Comparison of ENCODE assay signal across 8 cellular contexts in the genomic region with DNA sequence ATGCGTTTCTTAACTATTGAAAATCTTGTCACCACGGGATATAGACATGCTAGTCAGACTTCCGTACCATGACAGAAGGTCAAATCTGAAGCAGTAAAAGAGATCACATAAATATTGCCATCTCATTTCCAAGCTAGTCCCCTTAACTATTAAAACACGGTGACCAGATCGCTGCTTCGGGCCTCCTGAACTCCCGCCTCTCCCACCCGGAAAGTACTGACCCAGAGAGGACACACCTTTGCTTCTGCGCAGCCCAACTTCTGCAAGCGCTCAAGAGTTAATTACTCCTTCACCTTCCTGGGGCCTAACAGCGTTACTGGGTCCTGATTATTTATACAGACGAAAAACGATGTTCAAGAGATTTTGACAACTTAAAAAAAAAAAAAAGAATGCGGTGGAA. TPM values are rescaled to one million over a fixed set of nuclear protein-coding genes. Genes with fewer than 3 reads are reported as not detected.
DNase-seq lines count a peak whose midpoint lies in the region; ATAC-seq and TF ChIP-seq lines count a peak whose summit lies in the region.

No MANE protein-coding gene starts in this region.

- peaks cover 64% of the 10 kb centered on the region for H3K4me1 ChIP-seq in SJSA1 (replicated peaks)
- H3K4me1 ChIP-seq in sigmoid colon, result peaks cover 0 to 63% (median 54%) of the 10 kb centered on the region in 4 donors

- TF ChIP-seq POLR2A in sigmoid colon (IDR thresholded peaks at IDR 0.05), result no peak

- H3K9me3 ChIP-seq in SJSA1 (replicated peaks), result 0 out of 2 replicates have a peak, but pooled peaks cover 2% of the 10 kb centered on the region
- H3K9me3 ChIP-seq in sigmoid colon, result no peaks in the 10 kb centered on the region

- H3K36me3 ChIP-seq in SJSA1 (peaks cover 14% of the 10 kb centered on the region), sigmoid colon (peaks cover 0 to 12% (median 0%) of the 10 kb centered on the region in 4 donors)

- 6 to 11% methylated on average over 14 of the region's 14 CpGs for WGBS in sigmoid colon, 2 donors

- DNase-seq in NCI-H526 (lab: John Stamatoyannopoulos, UW) (peak; percentile 14 to 55), NCI-H526 treated with DMSO at 0.1 percent for 48 hours (lab: John Stamatoyannopoulos, UW) (no peak), SJSA1 (ENCODE audit: low read depth in 1 of 2, low spot score in 2 of 2) (no peak), fibroblast of villous mesenchyme (ENCODE audit: low read depth) (no peak), sigmoid colon (no peak)

- TF ChIP-seq EP300 in sigmoid colon (IDR thresholded peaks at IDR 0.05), result no peak

- intact Hi-C loops in sigmoid colon (cut with DNase I), result loop anchor here (10.0 kb wide), 1 partner anchor 302 kb away; a partner anchor contains a TSS

- no peak overlapping the region for H3K27ac ChIP-seq in SJSA1
- H3K27ac ChIP-seq in sigmoid colon, result peak overlapping the region; percentile 85 to 90 (median 87)

- H3K27me3 ChIP-seq in SJSA1 (replicated peaks) (no peaks in the 10 kb centered on the region), sigmoid colon (no peaks in the 10 kb centered on the region)

- TF ChIP-seq CTCF in fibroblast of villous mesenchyme (IDR thresholded peaks at IDR 0.05; ENCODE audit: insufficient read depth, low read depth, low read length) (no peak), sigmoid colon (IDR thresholded peaks at IDR 0.05) (no peak)

- no peak for ATAC-seq in HG02981 (IDR thresholded peaks at IDR 0.05; ENCODE audit: unreplicated experiment)
- no peak for ATAC-seq in HG03565 (IDR thresholded peaks at IDR 0.05; ENCODE audit: unreplicated experiment)
- ATAC-seq in GM21825 (IDR thresholded peaks at IDR 0.05; ENCODE audit: unreplicated experiment), result no peak

- H3K4me3 ChIP-seq in SJSA1 (peak overlapping the region; percentile 87), fibroblast of villous mesenchyme (ENCODE audit: low read depth, low read length) (peak overlapping the region; percentile 69), sigmoid colon (peak overlapping the region; percentile 34 to 89 (median 74))

RNA-seq across cellular contexts. Expression of a gene that starts 0.7 kb away (rescaled TPM):
- 7.7 and 11.2 TPM in 2 replicates for total RNA-seq in SJSA1 (2014; rRNA removed; shearing (Covaris generic))
- total RNA-seq in fibroblast of villous mesenchyme (38.4 and 41.9 TPM in 2 replicates), sigmoid colon (10 to 100 TPM; 33.4 to 55.1 (median 47.2) TPM)
- polyA plus RNA-seq in sigmoid colon, result 10 to 100 TPM in 1 of 3 donors, 1 to 10 TPM in 2; 7.2 to 37.0 (median 8.6) TPM

RNA-seq across cellular contexts. Expression of a gene that starts 29.3 kb away (rescaled TPM):
- total RNA-seq in SJSA1 (2014; rRNA removed; shearing (Covaris generic)), result 104 and 107 TPM in 2 replicates
- 70.2 and 119 TPM in 2 replicates for total RNA-seq in fibroblast of villous mesenchyme
- 10 to 100 TPM; 18.8 to 57.6 (median 25.8) TPM for total RNA-seq in sigmoid colon
- 100 to 1,000 TPM in 1 of 3 donors, 10 to 100 TPM in 2; 89.5 to 113 (median 94.9) TPM for polyA plus RNA-seq in sigmoid colon

Comparison
In these comparisons a context has a peak if more than half of its experiments do, and no peak if none do; other contexts are left out.
1. DNase-seq: peak in NCI-H526 (2 of 2); none in NCI-H526 treated with DMSO at 0.1 percent for 48 hours (single experiment), SJSA1 (0 of 2), fibroblast of villous mesenchyme (single experiment) and sigmoid colon (single experiment).
2. Peak in every context shown above with its lines, with median percentiles within 50 percentile points of each other: H3K4me3 ChIP-seq.